3 cellular contexts compared by ENCODE assay signal in genomic region chr5:788703-789102, GRCh38. TPM values are rescaled to one million over a fixed set of nuclear protein-coding genes. Genes with fewer than 3 reads are reported as not detected.
"Had no signal": no experiment of that assay in that cellular context is flagged by ENCODE, and none has a peak within 500 bp of the region (broad histone marks: within the 10 kb centered on the region; RNA-seq: fewer than 3 reads in every experiment).

No MANE protein-coding gene starts in this region.

RNA-seq across cellular contexts. Expression of gene ZDHHC11B, which starts 4.2 kb away (rescaled TPM):
- total RNA-seq: LHCN-M2, M059J, MCF 10A had no signal
